ENCODE assay signal across 9 cellular contexts in genomic region chr17:17146791-17147406, GRCh38. TPM values are rescaled to one million over a fixed set of nuclear protein-coding genes. Genes with fewer than 3 reads are reported as not detected.
DNase-seq lines count a peak whose midpoint lies in the region; ATAC-seq, FAIRE-seq and TF ChIP-seq lines count a peak whose summit lies in the region.
"Had no signal": no experiment of that assay in that cellular context is flagged by ENCODE, and none has a peak within 500 bp of the region (broad histone marks: within the 10 kb centered on the region; RNA-seq: fewer than 3 reads in every experiment).

No MANE protein-coding gene starts in this region.

- no peak overlapping the region for H2AFZ ChIP-seq in K562 (ENCODE audit: low read depth, low read length)
- H2AFZ ChIP-seq in neural cell (ENCODE audit: low read depth, low read length), result no peak overlapping the region

- H3K4me2 ChIP-seq in K562 (ENCODE audit: insufficient read depth, low read length), result no peak overlapping the region
- H3K4me2 ChIP-seq in neural cell (ENCODE audit: low read length), result no peak overlapping the region

- H3K27me3 ChIP-seq in K562 (ENCODE audit: control insufficient read depth in 2 of 2, insufficient read depth in 2 of 2, low read length in 2 of 2), result no peaks in the 10 kb centered on the region
- no peaks in the 10 kb centered on the region for H3K27me3 ChIP-seq in neural cell (ENCODE audit: insufficient read depth, low read depth, low read length)

- peaks cover 0 to 6% of the 10 kb centered on the region in 2 experiments; a peak in 1 of 5 replicates for H3K4me1 ChIP-seq in K562 (replicated peaks in 1 of 2; ENCODE audit: control insufficient read depth in 2 of 2, insufficient read depth in 2 of 2, low read length in 2 of 2)

- no peaks in the 10 kb centered on the region for H3K9me2 ChIP-seq in neural cell (ENCODE audit: insufficient read depth, low read length)

- in situ Hi-C loops in K562 (cut with MboI), result no loop called here

- H3K79me2 ChIP-seq in K562 (ENCODE audit: control insufficient read depth, insufficient read depth, low read length) (no peaks in the 10 kb centered on the region), neural cell (replicated peaks; ENCODE audit: insufficient read depth, low read length) (no peaks in the 10 kb centered on the region)

- H3K9me3 ChIP-seq in K562 (replicated peaks; ENCODE audit: control insufficient read depth, insufficient read depth, low read depth, low read length) (no peaks in the 10 kb centered on the region), neural cell (ENCODE audit: low read length) (no peaks in the 10 kb centered on the region)

- CTCF ChIA-PET in K562 (lab: Yijun Ruan, JAX; ENCODE audit: low intra/inter-chr PET ratio), result interaction anchor here (0.9 kb wide), 1 partner anchor 145 kb away, joined by 3 read pairs; no protein-coding TSS in a partner anchor

- POLR2A ChIA-PET in K562 (lab: Yijun Ruan, JAX), result interaction anchor here (1.0 to 1.6 kb wide), 2 partner anchors 11 to 12 kb away, joined by 3 read pairs; no protein-coding TSS in a partner anchor

- H4K20me1 ChIP-seq in K562 (replicated peaks; ENCODE audit: control insufficient read depth, insufficient read depth, low read length) (no peaks in the 10 kb centered on the region), neural cell (ENCODE audit: insufficient read depth) (no peaks in the 10 kb centered on the region)

- peaks cover 42% of the 10 kb centered on the region; the same call in 2 of the 3 replicates for H3K36me3 ChIP-seq in K562 (ENCODE audit: control insufficient read depth, insufficient read depth, low read length)
- H3K36me3 ChIP-seq in neural cell (ENCODE audit: insufficient read depth, low read length), result peaks cover 15% of the 10 kb centered on the region

- no peak for TF ChIP-seq POLR2A in K562 (conservative IDR thresholded peaks at IDR 0.05)

- TF ChIP-seq RAD21 in K562 (CRISPR knock-in tag; conservative IDR thresholded peaks at IDR 0.05 in 1 of 2, IDR thresholded peaks at IDR 0.05 in 1 of 2), result no peak
- TF ChIP-seq RAD21 in neural cell (conservative IDR thresholded peaks at IDR 0.05), result no peak

- no TSS peak for BruUV-seq in K562 (replicated peaks; lab: Mats Ljungman, UMichigan)

- ATAC-seq in K562, result peak; percentile 55; the same call in 1 of the 3 replicates

- TF ChIP-seq CTCF in GM12865 (IDR thresholded peaks at IDR 0.05; ENCODE audit: insufficient read depth, low read depth, low read length, missing control alignments), result peak; percentile 12
- peak; percentile 9 to 72 (median 44); a peak in 4 of 6 replicates for TF ChIP-seq CTCF in K562 (IDR thresholded peaks at IDR 0.05 in 2 of 3, conservative IDR thresholded peaks at IDR 0.05 in 1 of 3; ENCODE audit: insufficient read depth in 2 of 3, low read depth in 1 of 3, low read length in 3 of 3)
- TF ChIP-seq CTCF in neural cell (IDR thresholded peaks at IDR 0.05; ENCODE audit: poor library complexity, severe bottlenecking), result peak; percentile 10

- H3K27ac ChIP-seq in K562 (ENCODE audit: extremely low read depth, low read depth, low read length), result no peak overlapping the region
- H3K27ac ChIP-seq in neural cell (ENCODE audit: low read length), result no peak overlapping the region

- peak; percentile 37 for DNase-seq in GM12865 (ENCODE audit: low read depth)
- peak; percentile 45 for DNase-seq in NCI-H82 (lab: John Stamatoyannopoulos, UW)
- peak in 1 of 4 experiments; percentile 10 for DNase-seq in K562 (ENCODE audit: extremely low read depth in 1 of 4, low spot score in 3 of 4)
- DNase-seq in stimulated activated naive CD4-positive, alpha-beta T cell treated with Interleukin-2 at 50 U/mL for 16 hours (lab: John Stamatoyannopoulos, UW), result no peak
- DNase-seq in cerebellar nuclear complex (lab: John Stamatoyannopoulos, UW), result no peak
- no peak for DNase-seq in NCI-H187 (lab: John Stamatoyannopoulos, UW)
- no peak for DNase-seq in NCI-H1694 treated with DMSO at 0.1 percent for 48 hours (lab: John Stamatoyannopoulos, UW)

- TF ChIP-seq EP300 in K562 (IDR thresholded peaks at IDR 0.05; ENCODE audit: low read length), result no peak
- TF ChIP-seq EP300 in neural cell (conservative IDR thresholded peaks at IDR 0.05; ENCODE audit: poor library complexity, severe bottlenecking), result no peak

- FAIRE-seq in K562 (lab: Jason Lieb, UNC), result no peak
- FAIRE-seq: urothelium cell line had no signal

- H3F3A ChIP-seq in neural cell (ENCODE audit: insufficient read depth, low read length, poor library complexity, severe bottlenecking), result no peaks in the 10 kb centered on the region

- intact Hi-C loops in K562 (cut with micrococcal nuclease), result loop anchor here (10.0 kb wide), 1 partner anchor 168 kb away; no protein-coding TSS in a partner anchor

- no peaks in the 10 kb centered on the region for H3K9me1 ChIP-seq in K562 (ENCODE audit: control insufficient read depth, insufficient read depth, low read length)

- H3K4me3 ChIP-seq in GM12865 (ENCODE audit: low read depth, low read length) (no peak overlapping the region), K562 (no peak overlapping the region), neural cell (ENCODE audit: low read length) (no peak overlapping the region)

- no peak overlapping the region for H3K9ac ChIP-seq in K562 (ENCODE audit: insufficient read depth in 1 of 2, low read depth in 2 of 2, low read length in 2 of 2)
- H3K9ac ChIP-seq in neural cell (ENCODE audit: low read length), result no peak overlapping the region

- 78% methylated on average over 8 of the region's 14 CpGs for WGBS in K562 (ENCODE audit: insufficient coverage, low coverage, missing lambda C conversion rate)

TF ChIP-seq in K562, 482 proteins besides CTCF, POLR2A, EP300 and RAD21:
- TF ChIP-seq POLR2G (IDR thresholded peaks at IDR 0.05; ENCODE audit: low read depth, low read length) (peak; percentile 25; the same call in 1 of the 2 replicates), HSF4 (CRISPR knock-in tag; IDR thresholded peaks at IDR 0.05; ENCODE audit: borderline replicate concordance) (no peak), HMBOX1 (IDR thresholded peaks at IDR 0.05) (peak; percentile 77)

TF ChIP-seq in neural cell, 6 proteins besides CTCF, POLR2A, EP300 and RAD21:
- TF ChIP-seq MXI1 (conservative IDR thresholded peaks at IDR 0.05; ENCODE audit: poor library complexity, severe bottlenecking), result no peak
- no peak for TF ChIP-seq TAF1 (IDR thresholded peaks at IDR 0.05; ENCODE audit: low read depth)
- TF ChIP-seq EZH2 (IDR thresholded peaks at IDR 0.05; ENCODE audit: borderline replicate concordance, insufficient read depth, low read length, poor library complexity, severe bottlenecking), result no peak
- no peak for TF ChIP-seq REST (IDR thresholded peaks at IDR 0.05; ENCODE audit: borderline replicate concordance)
- TF ChIP-seq SMC3 (conservative IDR thresholded peaks at IDR 0.05; ENCODE audit: poor library complexity), result no peak
- TF ChIP-seq POLR2AphosphoS5 (IDR thresholded peaks at IDR 0.05), result no peak

RNA-seq across cellular contexts. Expression of gene PLD6, which starts 59.2 kb away (rescaled TPM):
- total RNA-seq in K562 (2011; cell fraction: chromatin; rRNA removed; ENCODE audit: low replicate concordance), result 18.1 and 27.4 TPM in 2 replicates
- total RNA-seq in K562 (2011; cell fraction: nucleolus; rRNA removed), result 21.3 and 28.2 TPM in 2 replicates
- total RNA-seq in K562 (2011; cell fraction: nucleoplasm; rRNA removed), result 27.1 and 28.1 TPM in 2 replicates
- total RNA-seq in K562 (2014; rRNA removed) (10.0 and 13.9 TPM in 2 replicates), K562 (2014; rRNA removed; fragmentation: Illumina TruSeq; extraction: Trizol) (6.5 and 7.4 TPM in 2 replicates), K562 (2015; rRNA removed; fragmentation: Illumina TruSeq; extraction: Trizol) (6.5 and 6.9 TPM in 2 replicates), K562 (2021) (12.5 and 13.3 TPM in 2 replicates)
- polyA plus RNA-seq in K562 (2011; rRNA removed) (7.5 and 9.3 TPM in 2 replicates), K562 (2014; fragmentation: Illumina TruSeq; extraction: Trizol) (9.4 and 10.8 TPM in 2 replicates), K562 (2014; fragmentation: Nextera tagmentation; extraction: Ambion mirVana) (10 to 100 TPM in 1 of 2 experiments, 1 to 10 TPM in 1; 3.6 to 15.6 TPM), K562 (2014; rRNA removed) (11.3 and 13.9 TPM in 2 replicates), neural cell (2.0 and 2.4 TPM in 2 replicates)
- polyA plus RNA-seq in K562 (2011; cell fraction: cytosol; rRNA removed), result 9.3 and 9.5 TPM in 2 replicates
- 6.9 and 7.1 TPM in 2 replicates for polyA plus RNA-seq in K562 (2011; cell fraction: nucleus; rRNA removed)
- 3.2 and 6.1 TPM in 2 replicates for polyA plus RNA-seq in K562 (2012)
- polyA minus RNA-seq in K562 (2011; rRNA and poly(A)+ RNA removed), result 7.9 and 13.4 TPM in 2 replicates
- polyA minus RNA-seq in K562 (2011; cell fraction: cytosol; rRNA and poly(A)+ RNA removed), result 6.2 and 6.7 TPM in 2 replicates
- 4.4 and 4.6 TPM in 2 replicates for polyA minus RNA-seq in K562 (2011; cell fraction: nucleus; rRNA and poly(A)+ RNA removed)
- polyA minus RNA-seq in neural cell, result 0.58 and 0.73 TPM in 2 replicates

Comparison
In these comparisons a context has a peak if more than half of its experiments do, and no peak if none do; other contexts are left out.
1. DNase-seq: peak in GM12865 (single experiment) and NCI-H82 (single experiment); none in stimulated activated naive CD4-positive, alpha-beta T cell treated with Interleukin-2 at 50 U/mL for 16 hours (single experiment), cerebellar nuclear complex (0 of 2), NCI-H187 (0 of 2) and NCI-H1694 treated with DMSO at 0.1 percent for 48 hours (single experiment).
2. Peak in every context shown above with its lines, with median percentiles within 50 percentile points of each other: CTCF ChIP-seq.